Comparison of ENCODE assay signal across 8 cellular contexts in genomic region chr6:692858-693736, GRCh38. TPM values are rescaled to one million over a fixed set of nuclear protein-coding genes. Genes with fewer than 3 reads are reported as not detected.
DNase-seq lines count a peak whose midpoint lies in the region; ATAC-seq, FAIRE-seq and TF ChIP-seq lines count a peak whose summit lies in the region.

Gene EXOC2, minus strand, starts transcription at chr6:693139. Its CDS starts 55,321 bp downstream, at chr6:637818.

- H3K4me2 ChIP-seq in H9 (ENCODE audit: insufficient read depth, insufficient read length, low read length) (peak within 1 kb of the TSS; percentile 61), SU-DHL-6 (ENCODE audit: low read depth, low read length, poor library complexity, severe bottlenecking) (peak within 1 kb of the TSS; percentile 79)

- peak within 1 kb of the TSS; percentile 68 to 96 (median 93); a peak in 6 of 7 replicates for H3K27ac Mint-ChIP-seq in H9
- peak within 1 kb of the TSS; percentile 85 for H3K27ac Mint-ChIP-seq in activated naive CD8-positive, alpha-beta T cell treated with anti-CD3 and anti-CD28 coated beads for 36 hours

- CTCF ChIA-PET in GM10248 (lab: Yijun Ruan, JAX) = interaction anchor here (0.9 to 2.7 kb wide), 7 partner anchors 10 to 743 kb away, joined by 3 to 8 read pairs (median 3); no protein-coding TSS in a partner anchor

- H3K4me3 Mint-ChIP-seq in H9 = peak within 1 kb of the TSS; percentile 95 to 96
- peak within 1 kb of the TSS; percentile 97 for H3K4me3 Mint-ChIP-seq in activated naive CD8-positive, alpha-beta T cell treated with anti-CD3 and anti-CD28 coated beads for 36 hours

- H3K9ac ChIP-seq in H9 (ENCODE audit: extremely low read depth, insufficient read length, low read length) = peak within 1 kb of the TSS; percentile 69
- peak within 1 kb of the TSS; percentile 79 for H3K9ac ChIP-seq in SU-DHL-6 (ENCODE audit: low read length)

- no peak for FAIRE-seq in pancreas (lab: Jason Lieb, UNC)

- no peak within 1 kb of the TSS for H4K8ac ChIP-seq in H9 (replicated peaks; ENCODE audit: insufficient read length, low read depth, low read length)

- peaks cover 23 to 41% of the 10 kb centered on the region in 2 experiments for H3K4me1 Mint-ChIP-seq in H9
- H3K4me1 Mint-ChIP-seq in activated naive CD8-positive, alpha-beta T cell treated with anti-CD3 and anti-CD28 coated beads for 36 hours = peaks cover 25% of the 10 kb centered on the region

- H3K27ac ChIP-seq in H9 (ENCODE audit: insufficient read length, low read depth, low read length) = no peak within 1 kb of the TSS
- H3K27ac ChIP-seq in SU-DHL-6 (ENCODE audit: low read depth, low read length) = peak within 1 kb of the TSS; percentile 77
- peak within 1 kb of the TSS; percentile 71 to 82 (median 76) for H3K27ac ChIP-seq in pancreas
- peak within 1 kb of the TSS; percentile 93 for H3K27ac ChIP-seq in thymus (ENCODE audit: low read depth)

- H3K27me3 ChIP-seq in H9 (ENCODE audit: insufficient read depth, low read length) (no peaks in the 10 kb centered on the region), MG63 (no peaks in the 10 kb centered on the region), SU-DHL-6 (ENCODE audit: low read length) (no peaks in the 10 kb centered on the region), pancreas (no peaks in the 10 kb centered on the region), thymus (ENCODE audit: control insufficient read depth, insufficient read depth) (no peaks in the 10 kb centered on the region)

- H4K5ac ChIP-seq in H9 (ENCODE audit: insufficient read length, low read depth, low read length) = no peak within 1 kb of the TSS

- no peak within 1 kb of the TSS for H3K56ac ChIP-seq in H9 (ENCODE audit: insufficient read length, low read depth, low read length)

- no peak within 1 kb of the TSS for H4K91ac ChIP-seq in H9 (ENCODE audit: insufficient read length, low read depth, low read length)

- H3K23ac ChIP-seq in H9 (ENCODE audit: insufficient read length, low read depth, low read length) = no peak within 1 kb of the TSS

- H3K79me1 ChIP-seq in H9 (ENCODE audit: insufficient read depth, low read depth, low read length, poor library complexity, severe bottlenecking) = no peaks in the 10 kb centered on the region

- peak within 1 kb of the TSS; percentile 77 for H3K4me3 ChIP-seq in MG63
- H3K4me3 ChIP-seq in SU-DHL-6 (ENCODE audit: insufficient read depth, low read length, poor library complexity, severe bottlenecking) = peak within 1 kb of the TSS; percentile 86
- H3K4me3 ChIP-seq in pancreas = peak within 1 kb of the TSS; percentile 90 to 99 (median 96)
- peak within 1 kb of the TSS; percentile 93 for H3K4me3 ChIP-seq in thymus (ENCODE audit: low read length)

- H3K36me3 ChIP-seq in MG63 (no peaks in the 10 kb centered on the region), SU-DHL-6 (ENCODE audit: low read length) (no peaks in the 10 kb centered on the region), pancreas (no peaks in the 10 kb centered on the region), thymus (ENCODE audit: control insufficient read depth, insufficient read depth) (peaks cover 5% of the 10 kb centered on the region)

- no peak within 1 kb of the TSS for H2AFZ ChIP-seq in H9 (ENCODE audit: low read length)
- peak within 1 kb of the TSS; percentile 100 for H2AFZ ChIP-seq in SU-DHL-6 (ENCODE audit: low read depth, low read length, severe bottlenecking)

- H3K27me3 Mint-ChIP-seq in H9 (ENCODE audit: low read depth) = no peaks in the 10 kb centered on the region
- H3K27me3 Mint-ChIP-seq in activated naive CD8-positive, alpha-beta T cell treated with anti-CD3 and anti-CD28 coated beads for 36 hours = no peaks in the 10 kb centered on the region

- H3K4me1 ChIP-seq in H9 (ENCODE audit: insufficient read depth, low read length) (peaks cover 2% of the 10 kb centered on the region; the same call in 1 of the 2 replicates), pancreas (peaks cover 0 to 10% (median 9%) of the 10 kb centered on the region in 3 donors), thymus (ENCODE audit: control insufficient read depth, insufficient read depth, low read length) (peaks cover 2% of the 10 kb centered on the region)

- H3K9me2 ChIP-seq in SU-DHL-6 (replicated peaks; ENCODE audit: insufficient read depth, low read length) = no peaks in the 10 kb centered on the region

- H2AK5ac ChIP-seq in H9 (ENCODE audit: insufficient read length, low read length) = no peak within 1 kb of the TSS

- POLR2A ChIA-PET in GM10248 (lab: Yijun Ruan, JAX) = no interaction called here

- H2BK15ac ChIP-seq in H9 (ENCODE audit: low read depth, low read length) = no peak within 1 kb of the TSS

- peak within 1 kb of the TSS; percentile 53 for H3K18ac ChIP-seq in H9 (ENCODE audit: insufficient read length, low read depth, low read length)

- no peak within 1 kb of the TSS for H2BK5ac ChIP-seq in H9 (ENCODE audit: insufficient read length, low read length)

- intact Hi-C loops in Right ventricle myocardium inferior (cut with DNase I) = no loop called here
- intact Hi-C loops in pancreas (cut with DNase I) = no loop called here

- peaks cover 3% of the 10 kb centered on the region for H3K23me2 ChIP-seq in H9 (ENCODE audit: insufficient read length, low read depth, low read length, poor library complexity, severe bottlenecking)

- no peak within 1 kb of the TSS for H3K4ac ChIP-seq in H9 (ENCODE audit: low read depth, low read length)

- H3K9me3 ChIP-seq in H9 (ENCODE audit: control insufficient read depth, low read depth, low read length) = no peaks in the 10 kb centered on the region
- no peaks in the 10 kb centered on the region for H3K9me3 ChIP-seq in MG63
- H3K9me3 ChIP-seq in SU-DHL-6 (ENCODE audit: insufficient read depth, low read length) = no peaks in the 10 kb centered on the region
- H3K9me3 ChIP-seq in pancreas = no peaks in the 10 kb centered on the region
- H3K9me3 ChIP-seq in thymus (ENCODE audit: control insufficient read depth) = no peaks in the 10 kb centered on the region

- no peak within 1 kb of the TSS for H2BK12ac ChIP-seq in H9 (ENCODE audit: insufficient read length, low read depth, low read length)

- H3F3A ChIP-seq in SU-DHL-6 (ENCODE audit: insufficient read depth) = no peaks in the 10 kb centered on the region; the same call in 1 of the 2 replicates

- WGBS in H9 (ENCODE audit: extremely low coverage, insufficient read length, low lambda C conversion rate) = no CpG with 5 or more reads among the region's 64 CpGs
- 2% methylated on average over 54 to 64 of the region's 64 CpGs for WGBS in pancreas, 2 donors
- 3% methylated on average over 64 of the region's 64 CpGs for whole genome bisulfite sequencing in thymus

- no peak within 1 kb of the TSS for H2BK120ac ChIP-seq in H9 (ENCODE audit: low read depth, low read length, poor library complexity, severe bottlenecking)

- TF ChIP-seq CTCF in GM10248 (IDR thresholded peaks at IDR 0.05; ENCODE audit: control extremely low read depth, extremely low read depth, low read depth, missing control alignments) = no peak
- no peak for TF ChIP-seq CTCF in H9 (conservative IDR thresholded peaks at IDR 0.05)
- TF ChIP-seq CTCF in SU-DHL-6 (IDR thresholded peaks at IDR 0.05; ENCODE audit: insufficient read depth, low read length, poor library complexity, severe bottlenecking) = no peak
- no peak for TF ChIP-seq CTCF in pancreas (IDR thresholded peaks at IDR 0.05)

- peaks cover 20% of the 10 kb centered on the region; the same call in 1 of the 2 replicates for H3K79me2 ChIP-seq in H9 (ENCODE audit: insufficient read depth, low read length)
- peaks cover 42% of the 10 kb centered on the region for H3K79me2 ChIP-seq in SU-DHL-6 (ENCODE audit: insufficient read depth, low read length)

- ATAC-seq in Right ventricle myocardium inferior = peak; percentile 95
- peak; percentile 98 to 99 (median 99) for ATAC-seq in pancreas

- H3K9me3 Mint-ChIP-seq in H9 = no peaks in the 10 kb centered on the region
- H3K9me3 Mint-ChIP-seq in activated naive CD8-positive, alpha-beta T cell treated with anti-CD3 and anti-CD28 coated beads for 36 hours = no peaks in the 10 kb centered on the region

- DNase-seq in GM10248 (ENCODE audit: extremely low spot score) = peak; percentile 90
- peak; percentile 87 for DNase-seq in H9
- DNase-seq in MG63 = peak; percentile 83
- DNase-seq in activated naive CD8-positive, alpha-beta T cell treated with anti-CD3 and anti-CD28 coated beads for 36 hours = peak; percentile 90
- peak; percentile 94 for DNase-seq in Right ventricle myocardium inferior (ENCODE audit: missing footprints)
- peak; percentile 82 to 96 (median 85) for DNase-seq in pancreas

- no peaks in the 10 kb centered on the region for H4K20me1 ChIP-seq in H9 (ENCODE audit: control insufficient read depth, insufficient read depth, insufficient read length)
- H4K20me1 ChIP-seq in SU-DHL-6 (ENCODE audit: low read depth, low read length) = peaks cover 12% of the 10 kb centered on the region

- H3T11ph ChIP-seq in H9 (ENCODE audit: low read length) = no peak within 1 kb of the TSS

- 0 out of 2 replicates have a peak within 1 kb of the TSS, but pooled peaks have one; percentile 61 for H3K14ac ChIP-seq in H9 (ENCODE audit: insufficient read depth, low read length)

- no peak within 1 kb of the TSS for H2BK20ac ChIP-seq in H9 (ENCODE audit: low read depth, low read length, poor library complexity, severe bottlenecking)

- H3K36me3 Mint-ChIP-seq in H9 (ENCODE audit: insufficient read depth in 1 of 3, low read depth in 3 of 3) = peaks cover 0 to 5% (median 5%) of the 10 kb centered on the region in 3 experiments; a peak in 5 of 7 replicates
- peaks cover 8% of the 10 kb centered on the region for H3K36me3 Mint-ChIP-seq in activated naive CD8-positive, alpha-beta T cell treated with anti-CD3 and anti-CD28 coated beads for 36 hours

RNA-seq across cellular contexts. Expression of gene EXOC2, which starts in this region (rescaled TPM):
- total RNA-seq in H9 (2021) (29.7 and 29.9 TPM in 2 replicates), Right ventricle myocardium inferior (13.3 TPM), pancreas (10 to 100 TPM in 1 of 6 donors, 1 to 10 TPM in 5; 5.8 to 10.3 (median 6.4) TPM)
- 16.9 and 19.7 TPM in 2 replicates for total RNA-seq in MG63 (2014; rRNA removed; shearing (Covaris generic); ENCODE audit: low replicate concordance)
- total RNA-seq in activated naive CD8-positive, alpha-beta T cell treated with anti-CD3 and anti-CD28 coated beads for 36 hours = 10 to 100 TPM; 28.4 to 30.0 TPM
- polyA plus RNA-seq in pancreas (1 to 10 TPM; 2.5 to 6.7 TPM), thymus (12.1 TPM)
